In genomic region chr6:75363304-75363703, GRCh38 we compare ENCODE assay signal across 16 cellular contexts.
"Had no signal": no experiment of that assay in that cellular context is flagged by ENCODE, and none has a peak within 500 bp of the region (broad histone marks: within the 10 kb centered on the region; RNA-seq: fewer than 3 reads in every experiment).

No MANE protein-coding gene starts in this region.

- H3K27ac Mint-ChIP-seq: activated CD4-positive, alpha-beta T cell treated with anti-CD3 and anti-CD28 coated beads, Interleukin-2, amount 10 ng/mL, durations not matched to agents 7 days and 5 days; memory B cell; naive thymus-derived CD8-positive, alpha-beta T cell; stimulated activated naive B cell treated with anti-CD40 and anti-IgM and Interleukin-4, amounts not matched to agents 10 μg/mL and 1 μg/mL and 100 μg/mL, for 72 hours; T-helper 2 cell treated with Interferon-gamma antibody and Interleukin-4, amounts not matched to agents 5 μg/mL and 100 μg/mL, for 36 hours had no signal

- H3K27ac ChIP-seq: hepatocyte, left lung, pancreas, thyroid gland had no signal

- H3K9me3 Mint-ChIP-seq: activated CD4-positive, alpha-beta T cell treated with anti-CD3 and anti-CD28 coated beads, Interleukin-2, amount 10 ng/mL, durations not matched to agents 7 days and 5 days; memory B cell; naive thymus-derived CD8-positive, alpha-beta T cell; stimulated activated naive B cell treated with anti-CD40 and anti-IgM and Interleukin-4, amounts not matched to agents 10 μg/mL and 1 μg/mL and 100 μg/mL, for 72 hours; T-helper 2 cell treated with Interferon-gamma antibody and Interleukin-4, amounts not matched to agents 5 μg/mL and 100 μg/mL, for 36 hours had no signal

- FAIRE-seq: pancreas had no signal

- H3K4me1 Mint-ChIP-seq: activated CD4-positive, alpha-beta T cell treated with anti-CD3 and anti-CD28 coated beads, Interleukin-2, amount 10 ng/mL, durations not matched to agents 7 days and 5 days; memory B cell; naive thymus-derived CD8-positive, alpha-beta T cell; stimulated activated naive B cell treated with anti-CD40 and anti-IgM and Interleukin-4, amounts not matched to agents 10 μg/mL and 1 μg/mL and 100 μg/mL, for 72 hours had no signal

- H3K4me3 Mint-ChIP-seq: activated CD4-positive, alpha-beta T cell treated with anti-CD3 and anti-CD28 coated beads, Interleukin-2, amount 10 ng/mL, durations not matched to agents 7 days and 5 days; memory B cell; naive thymus-derived CD8-positive, alpha-beta T cell; stimulated activated naive B cell treated with anti-CD40 and anti-IgM and Interleukin-4, amounts not matched to agents 10 μg/mL and 1 μg/mL and 100 μg/mL, for 72 hours; T-helper 2 cell treated with Interferon-gamma antibody and Interleukin-4, amounts not matched to agents 5 μg/mL and 100 μg/mL, for 36 hours had no signal

- ATAC-seq: left lung; naive thymus-derived CD8-positive, alpha-beta T cell; pancreas; stimulated activated naive B cell treated with anti-CD40 and anti-IgM and Interleukin-4, amounts not matched to agents 10 μg/mL and 1 μg/mL and 100 μg/mL, for 72 hours had no signal

- H3K27me3 ChIP-seq: hepatocyte, left lung, pancreas, thyroid gland had no signal

- H3K36me3 Mint-ChIP-seq: stimulated activated naive B cell treated with anti-CD40 and anti-IgM and Interleukin-4, amounts not matched to agents 10 μg/mL and 1 μg/mL and 100 μg/mL, for 72 hours had no signal

- H3K36me3 ChIP-seq: left lung, pancreas, thyroid gland had no signal

- H3K4me1 ChIP-seq: pancreas had no signal

- H3K9me3 ChIP-seq: left lung, pancreas, thyroid gland had no signal

- H3K4me3 ChIP-seq: hepatocyte, left lung, pancreas, thyroid gland had no signal

- DNase-seq: activated CD4-positive, alpha-beta T cell treated with anti-CD3 and anti-CD28 coated beads, Interleukin-2, amount 10 ng/mL, durations not matched to agents 7 days and 5 days; activated CD4-positive, CD25-positive, alpha-beta regulatory T cell; activated CD8-positive, alpha-beta memory T cell treated with anti-CD3 and anti-CD28 coated beads for 24 hours; activated naive CD4-positive, alpha-beta T cell treated with Interleukin-2 at 50 U/mL for 16 hours; islet precursor cell; left lung; naive thymus-derived CD8-positive, alpha-beta T cell; pancreas; retina; stimulated activated CD4-positive, alpha-beta T cell treated with anti-CD3 and anti-CD28 coated beads, Interleukin-12 subunit alpha, Interleukin-12 subunit beta, amount 100 ng/mL, for 4 hours; stimulated activated CD4-positive, alpha-beta T cell treated with anti-CD3 and anti-CD28 coated beads, Interleukin-2, amount 100 ng/mL, for 48 hours; stimulated activated naive B cell treated with anti-CD40 and anti-IgM and Interleukin-4, amounts not matched to agents 10 μg/mL and 1 μg/mL and 100 μg/mL, for 72 hours; thyroid gland had no signal
